ENCODE assay signal across 22 cellular contexts in genomic region chr11:57083641-57084385, GRCh38.
DNase-seq lines count a peak whose midpoint lies in the region; ATAC-seq, FAIRE-seq and TF ChIP-seq lines count a peak whose summit lies in the region.
"Had no signal": no experiment of that assay in that cellular context is flagged by ENCODE, and none has a peak within 500 bp of the region (broad histone marks: within the 10 kb centered on the region; RNA-seq: fewer than 3 reads in every experiment).

No MANE protein-coding gene starts in this region.

- DNase-seq in A549 (ENCODE audit: low read depth in 1 of 2, low spot score in 1 of 2) (peak in 1 of 2 experiments; percentile 35), bronchial epithelial cell (ENCODE audit: low read depth) (peak; percentile 26), mesendoderm (no peak), prostate gland (ENCODE audit: low spot score) (peak; percentile 5)
- DNase-seq: Caco-2; CD4-positive, CD25-positive, alpha-beta regulatory T cell; CD8-positive, alpha-beta T cell; DMS153; DMS79; EL; GDM1; GM23248; H7; HCEC 1CT had no signal

- H3K4me2 ChIP-seq in A549 (peak overlapping the region; percentile 19; the same call in 1 of the 3 replicates), mesendoderm (ENCODE audit: low read length) (no peak overlapping the region)
- H3K4me2 ChIP-seq: BLaER1 had no signal

- POLR2A ChIA-PET in A549 (lab: Yijun Ruan, JAX): no interaction called here

- no peak for TF ChIP-seq RAD21 in A549 (conservative IDR thresholded peaks at IDR 0.05 in 1 of 2, IDR thresholded peaks at IDR 0.05 in 1 of 2)

- H2AK5ac ChIP-seq in mesendoderm (ENCODE audit: low read length): no peak overlapping the region

- H3K4me3 ChIP-seq in A549 (no peak overlapping the region), bronchial epithelial cell (ENCODE audit: low read depth, low read length) (no peak overlapping the region), mesendoderm (ENCODE audit: low read length) (no peak overlapping the region), prostate gland (no peak overlapping the region)
- H3K4me3 ChIP-seq: BLaER1, GM12878, GM23248 had no signal

- 46% methylated on average over 2 of the region's 2 CpGs for WGBS in A549 (ENCODE audit: missing lambda C conversion rate)
- no CpG with 5 or more reads among the region's 2 CpGs for whole genome bisulfite sequencing in mesendoderm (ENCODE audit: extremely low coverage, insufficient coverage, low lambda C conversion rate)
- 58% methylated on average over 2 of the region's 2 CpGs for WGBS in prostate gland

- intact Hi-C loops in prostate gland (cut with DNase I): no loop called here

- peak overlapping the region; percentile 2 for H4K8ac ChIP-seq in mesendoderm (ENCODE audit: low read depth, low read length)

- H3K27me3 ChIP-seq in bronchial epithelial cell (ENCODE audit: control insufficient read depth, insufficient read depth, low read length): no peaks in the 10 kb centered on the region
- H3K27me3 ChIP-seq in mesendoderm (ENCODE audit: insufficient read depth, low read length, poor library complexity): no peaks in the 10 kb centered on the region
- H3K27me3 ChIP-seq in prostate gland (replicated peaks; ENCODE audit: insufficient read depth): no peaks in the 10 kb centered on the region
- H3K27me3 ChIP-seq: BLaER1 had no signal

- no peaks in the 10 kb centered on the region for H3K36me3 ChIP-seq in bronchial epithelial cell (ENCODE audit: control insufficient read depth, insufficient read depth, low read length)
- H3K36me3 ChIP-seq in mesendoderm (ENCODE audit: control insufficient read depth, insufficient read depth, low read length): no peaks in the 10 kb centered on the region
- H3K36me3 ChIP-seq in prostate gland: no peaks in the 10 kb centered on the region
- H3K36me3 ChIP-seq: BLaER1 had no signal

- H3K23ac ChIP-seq in mesendoderm (ENCODE audit: low read length): no peak overlapping the region

- TF ChIP-seq EP300 in A549 (IDR thresholded peaks at IDR 0.05): no peak

- no peaks in the 10 kb centered on the region for H3K79me2 ChIP-seq in mesendoderm (ENCODE audit: control insufficient read depth, insufficient read depth, low read length)

- no peak overlapping the region for H3K4ac ChIP-seq in mesendoderm (ENCODE audit: low read depth, low read length)

- H4K5ac ChIP-seq in mesendoderm (ENCODE audit: low read length): no peak overlapping the region

- TF ChIP-seq CTCF in A549 (IDR thresholded peaks at IDR 0.05): no peak
- no peak for TF ChIP-seq CTCF in bronchial epithelial cell (IDR thresholded peaks at IDR 0.05; ENCODE audit: insufficient read depth, low read length, severe bottlenecking)
- no peak for TF ChIP-seq CTCF in prostate gland (IDR thresholded peaks at IDR 0.05)

- H3K9ac ChIP-seq in mesendoderm (ENCODE audit: low read length): no peak overlapping the region
- H3K9ac ChIP-seq: BLaER1, GM23248 had no signal

- peaks cover 13% of the 10 kb centered on the region; the same call in 2 of the 3 replicates for H3K9me3 ChIP-seq in A549
- no peaks in the 10 kb centered on the region for H3K9me3 ChIP-seq in prostate gland
- H3K9me3 ChIP-seq: BLaER1, Caco-2 had no signal

- no peak for ATAC-seq in A549
- no peak for ATAC-seq in SK-N-SH treated with all-trans-retinoic acid at 6 μM for 48 hours
- no peak for ATAC-seq in GM18502 (IDR thresholded peaks at IDR 0.05; ENCODE audit: poor library complexity, unreplicated experiment)
- no peak for ATAC-seq in GM21526 (IDR thresholded peaks at IDR 0.05; ENCODE audit: low FRiP score, unreplicated experiment)
- ATAC-seq: CD8-positive, alpha-beta T cell; GM12878 had no signal

- no peak overlapping the region for H3K56ac ChIP-seq in mesendoderm (ENCODE audit: low read length)

- H3K4me1 ChIP-seq in A549 (peaks cover 22% of the 10 kb centered on the region; the same call in 1 of the 3 replicates), mesendoderm (ENCODE audit: control insufficient read depth, low read depth, low read length) (no peaks in the 10 kb centered on the region), prostate gland (replicated peaks) (no peaks in the 10 kb centered on the region)
- H3K4me1 ChIP-seq: BLaER1, Caco-2 had no signal

- CTCF ChIA-PET in A549 (lab: Yijun Ruan, JAX): interaction anchor here (0.7 to 0.8 kb wide), 2 partner anchors 165 to 189 kb away, joined by 3 read pairs; no protein-coding TSS in a partner anchor

- H3K27ac ChIP-seq in A549: peak overlapping the region; percentile 52 to 53
- H3K27ac ChIP-seq in mesendoderm (ENCODE audit: low read depth, low read length): no peak overlapping the region
- H3K27ac ChIP-seq in prostate gland: peak overlapping the region in 1 of 2 donors; percentile 53
- H3K27ac ChIP-seq: BLaER1, C4-2B, GM23248 had no signal

- H2BK5ac ChIP-seq in mesendoderm (ENCODE audit: low read length): no peak overlapping the region

- FAIRE-seq in A549 (lab: Jason Lieb, UNC) (no peak), bronchial epithelial cell (lab: Jason Lieb, UNC) (no peak)
- FAIRE-seq: GM12878, GM18507, H1 had no signal

- no peaks in the 10 kb centered on the region for H3K79me1 ChIP-seq in mesendoderm (ENCODE audit: low read length)

- H3K18ac ChIP-seq in mesendoderm (ENCODE audit: low read length): no peak overlapping the region

- no peak for TF ChIP-seq POLR2A in A549 (IDR thresholded peaks at IDR 0.05; ENCODE audit: low read length)
- no peak for TF ChIP-seq POLR2A in prostate gland (IDR thresholded peaks at IDR 0.05)

- no peak overlapping the region for H2BK120ac ChIP-seq in mesendoderm (ENCODE audit: low read depth, low read length)

- no peak overlapping the region for H2BK15ac ChIP-seq in mesendoderm (replicated peaks; ENCODE audit: low read depth)

TF ChIP-seq in A549, 52 proteins besides CTCF, POLR2A, EP300 and RAD21:
- TF ChIP-seq ZSCAN20 (CRISPR knock-in tag; IDR thresholded peaks at IDR 0.05) (no peak), NR3C1 (IDR thresholded peaks at IDR 0.05) (no peak)

TF ChIP-seq in SK-N-SH treated with all-trans-retinoic acid at 6 μM for 48 hours, 23 proteins besides CTCF, POLR2A, EP300 and RAD21:
- TF ChIP-seq ARNTL (CRISPR knock-in tag; IDR thresholded peaks at IDR 0.05; ENCODE audit: borderline replicate concordance, low read depth): no peak
- TF ChIP-seq TSHZ2 (CRISPR knock-in tag; IDR thresholded peaks at IDR 0.05): no peak
- no peak for TF ChIP-seq RARB (CRISPR knock-in tag; IDR thresholded peaks at IDR 0.05)
- no peak for TF ChIP-seq BACH2 (CRISPR knock-in tag; IDR thresholded peaks at IDR 0.05; ENCODE audit: borderline replicate concordance)
